Comparison of ENCODE assay signal across 2 cellular contexts in the genomic region with DNA sequence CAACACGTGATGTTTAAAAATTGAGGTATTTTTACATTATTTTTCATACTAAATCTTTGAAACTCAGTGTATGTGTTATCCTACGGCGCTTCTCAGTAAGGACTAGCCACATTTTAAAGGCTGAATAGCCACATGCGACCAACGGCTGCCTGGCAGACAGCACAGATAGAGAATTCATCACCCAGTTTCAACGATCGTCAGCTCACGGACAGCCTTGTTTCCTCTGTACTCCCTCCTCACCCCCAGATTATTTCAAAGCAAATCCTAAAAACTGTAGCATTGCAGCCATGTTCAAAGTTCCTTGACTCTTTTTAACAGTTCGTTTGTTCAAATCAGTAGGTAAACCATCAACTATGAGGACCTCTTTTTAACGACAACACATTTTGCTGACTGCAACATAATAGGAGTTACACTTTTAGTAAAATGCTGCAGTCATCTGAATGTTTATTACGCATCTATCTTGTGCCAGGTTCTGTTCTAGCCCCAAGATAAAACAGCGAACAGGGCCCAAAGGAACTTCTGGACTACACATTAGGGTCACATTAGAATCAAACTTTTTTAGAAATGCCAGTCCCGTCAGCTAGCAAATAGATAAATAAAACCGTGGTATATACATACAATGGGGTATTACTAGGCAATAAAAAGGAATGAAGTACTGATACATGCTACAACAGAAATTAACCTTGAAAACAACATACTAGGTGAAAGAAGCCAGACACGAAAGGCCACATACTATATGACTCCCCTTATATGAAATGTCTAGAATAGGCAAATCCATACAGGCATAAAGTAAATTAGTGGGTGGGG.
TF ChIP-seq lines count a peak whose summit lies in the region.

No MANE protein-coding gene starts in this region.

TF ChIP-seq in A549, 52 proteins besides CTCF, POLR2A, EP300 and RAD21:
- TF ChIP-seq PHF8 (IDR thresholded peaks at IDR 0.05; ENCODE audit: borderline replicate concordance, low read depth) = no peak
- no peak for TF ChIP-seq NR3C1 (IDR thresholded peaks at IDR 0.05)
- TF ChIP-seq HOXB5 (CRISPR knock-in tag; IDR thresholded peaks at IDR 0.05) = no peak
- no peak for TF ChIP-seq CHD2 (IDR thresholded peaks at IDR 0.05; ENCODE audit: low read length, partially characterized antibody)
- TF ChIP-seq, protein P1, sequence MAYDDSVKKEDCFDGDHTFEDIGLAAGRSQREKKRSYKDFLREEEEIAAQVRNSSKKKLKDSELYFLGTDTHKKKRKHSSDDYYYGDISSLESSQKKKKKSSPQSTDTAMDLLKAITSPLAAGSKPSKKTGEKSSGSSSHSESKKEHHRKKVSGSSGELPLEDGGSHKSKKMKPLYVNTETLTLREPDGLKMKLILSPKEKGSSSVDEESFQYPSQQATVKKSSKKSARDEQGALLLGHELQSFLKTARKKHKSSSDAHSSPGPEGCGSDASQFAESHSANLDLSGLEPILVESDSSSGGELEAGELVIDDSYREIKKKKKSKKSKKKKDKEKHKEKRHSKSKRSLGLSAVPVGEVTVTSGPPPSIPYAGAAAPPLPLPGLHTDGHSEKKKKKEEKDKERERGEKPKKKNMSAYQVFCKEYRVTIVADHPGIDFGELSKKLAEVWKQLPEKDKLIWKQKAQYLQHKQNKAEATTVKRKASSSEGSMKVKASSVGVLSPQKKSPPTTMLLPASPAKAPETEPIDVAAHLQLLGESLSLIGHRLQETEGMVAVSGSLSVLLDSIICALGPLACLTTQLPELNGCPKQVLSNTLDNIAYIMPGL (CRISPR knock-in tag; IDR thresholded peaks at IDR 0.05; ENCODE audit: borderline replicate concordance) = no peak
- peak; percentile 77 for TF ChIP-seq MAFK (IDR thresholded peaks at IDR 0.05; ENCODE audit: partially characterized antibody)
- TF ChIP-seq, protein P2, sequence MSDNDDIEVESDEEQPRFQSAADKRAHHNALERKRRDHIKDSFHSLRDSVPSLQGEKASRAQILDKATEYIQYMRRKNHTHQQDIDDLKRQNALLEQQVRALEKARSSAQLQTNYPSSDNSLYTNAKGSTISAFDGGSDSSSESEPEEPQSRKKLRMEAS (IDR thresholded peaks at IDR 0.05) = no peak
- TF ChIP-seq, protein P3, sequence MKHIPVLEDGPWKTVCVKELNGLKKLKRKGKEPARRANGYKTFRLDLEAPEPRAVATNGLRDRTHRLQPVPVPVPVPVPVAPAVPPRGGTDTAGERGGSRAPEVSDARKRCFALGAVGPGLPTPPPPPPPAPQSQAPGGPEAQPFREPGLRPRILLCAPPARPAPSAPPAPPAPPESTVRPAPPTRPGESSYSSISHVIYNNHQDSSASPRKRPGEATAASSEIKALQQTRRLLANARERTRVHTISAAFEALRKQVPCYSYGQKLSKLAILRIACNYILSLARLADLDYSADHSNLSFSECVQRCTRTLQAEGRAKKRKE (CRISPR knock-in tag; IDR thresholded peaks at IDR 0.05; ENCODE audit: low read depth) = no peak
- no peak for TF ChIP-seq MYC (IDR thresholded peaks at IDR 0.05; ENCODE audit: borderline replicate concordance, low read length)
TF ChIP-seq in A549: peak in this region for 1.

TF ChIP-seq in GM12878, 131 proteins besides CTCF, POLR2A, EP300 and RAD21:
- 0 out of 2 replicates have a peak, but pooled peaks have one; percentile 62 for TF ChIP-seq ZNF24 (IDR thresholded peaks at IDR 0.05)
- TF ChIP-seq NR2F1 (conservative IDR thresholded peaks at IDR 0.05) = no peak
- TF ChIP-seq BACH1 (IDR thresholded peaks at IDR 0.05; ENCODE audit: borderline replicate concordance) = no peak
- TF ChIP-seq, protein P4, sequence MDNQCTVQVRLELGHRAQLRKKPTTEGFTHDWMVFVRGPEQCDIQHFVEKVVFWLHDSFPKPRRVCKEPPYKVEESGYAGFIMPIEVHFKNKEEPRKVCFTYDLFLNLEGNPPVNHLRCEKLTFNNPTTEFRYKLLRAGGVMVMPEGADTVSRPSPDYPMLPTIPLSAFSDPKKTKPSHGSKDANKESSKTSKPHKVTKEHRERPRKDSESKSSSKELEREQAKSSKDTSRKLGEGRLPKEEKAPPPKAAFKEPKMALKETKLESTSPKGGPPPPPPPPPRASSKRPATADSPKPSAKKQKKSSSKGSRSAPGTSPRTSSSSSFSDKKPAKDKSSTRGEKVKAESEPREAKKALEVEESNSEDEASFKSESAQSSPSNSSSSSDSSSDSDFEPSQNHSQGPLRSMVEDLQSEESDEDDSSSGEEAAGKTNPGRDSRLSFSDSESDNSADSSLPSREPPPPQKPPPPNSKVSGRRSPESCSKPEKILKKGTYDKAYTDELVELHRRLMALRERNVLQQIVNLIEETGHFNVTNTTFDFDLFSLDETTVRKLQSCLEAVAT (IDR thresholded peaks at IDR 0.05) = peak; percentile 84; the same call in 1 of the 2 replicates
- TF ChIP-seq ZNF207 (IDR thresholded peaks at IDR 0.05; ENCODE audit: borderline replicate concordance) = no peak
- no peak for TF ChIP-seq TAF1 (IDR thresholded peaks at IDR 0.05; ENCODE audit: borderline replicate concordance, low read depth, low read length)
TF ChIP-seq in GM12878: peak in this region for 2.
